Comparison of ENCODE assay signal across 14 cellular contexts in genomic region chr1:21924503-21925005, GRCh38. TPM values are rescaled to one million over a fixed set of nuclear protein-coding genes. Genes with fewer than 3 reads are reported as not detected.
DNase-seq lines count a peak whose midpoint lies in the region; ATAC-seq, FAIRE-seq and TF ChIP-seq lines count a peak whose summit lies in the region.
"Had no signal": no experiment of that assay in that cellular context is flagged by ENCODE, and none has a peak within 500 bp of the region (broad histone marks: within the 10 kb centered on the region; RNA-seq: fewer than 3 reads in every experiment).

No MANE protein-coding gene starts in this region.

- no peak for TF ChIP-seq RAD21 in IMR-90 (IDR thresholded peaks at IDR 0.05; ENCODE audit: low read length)

- FAIRE-seq in small intestine (lab: Jason Lieb, UNC): no peak
- FAIRE-seq: H54 had no signal

- peaks cover 30% of the 10 kb centered on the region for H4K20me1 ChIP-seq in IMR-90 (ENCODE audit: insufficient read depth, low read length)

- H2BK20ac ChIP-seq in IMR-90 (ENCODE audit: low read depth, low read length): peak overlapping the region; percentile 49; the same call in 1 of the 2 replicates

- H2AK5ac ChIP-seq in IMR-90 (ENCODE audit: low read depth, low read length): peak overlapping the region; percentile 88

- H3K36me3 ChIP-seq in IMR-90 (ENCODE audit: control insufficient read depth, insufficient read depth, low read length) (peaks cover 5% of the 10 kb centered on the region), ascending aorta (peaks cover 0 to 4% of the 10 kb centered on the region in 2 donors), small intestine (ENCODE audit: control insufficient read depth in 2 of 2, insufficient read depth in 2 of 2, low read length in 2 of 2) (no peaks in the 10 kb centered on the region)

- H3K18ac ChIP-seq in IMR-90 (ENCODE audit: low read depth, low read length): peak overlapping the region; percentile 26; the same call in 1 of the 2 replicates

- H3K4me2 ChIP-seq in IMR-90 (ENCODE audit: low read depth, low read length): no peak overlapping the region

- peak overlapping the region; percentile 97 for H3K14ac ChIP-seq in IMR-90 (replicated peaks; ENCODE audit: low read depth, low read length)

- no TSS peak for BruUV-seq in IMR-90 (replicated peaks; lab: Mats Ljungman, UMichigan)

- H4K5ac ChIP-seq in IMR-90 (ENCODE audit: low read depth, low read length): 0 out of 2 replicates have a peak overlapping the region, but pooled peaks have one; percentile 11

- peak overlapping the region; percentile 38; the same call in 1 of the 2 replicates for H4K91ac ChIP-seq in IMR-90 (ENCODE audit: insufficient read depth, low read depth, low read length)

- H3K27me3 ChIP-seq in IMR-90 (ENCODE audit: control insufficient read depth, insufficient read depth, low read length) (no peaks in the 10 kb centered on the region), ascending aorta (no peaks in the 10 kb centered on the region), small intestine (ENCODE audit: control insufficient read depth in 2 of 2, insufficient read depth in 2 of 2, low read length in 2 of 2) (no peaks in the 10 kb centered on the region)

- peak overlapping the region; percentile 75 for H3K4ac ChIP-seq in IMR-90 (ENCODE audit: low read depth, low read length)

- intact Hi-C loops in IMR-90 (cut with micrococcal nuclease) (no loop called here), ascending aorta (cut with DNase I) (no loop called here)

- peaks cover 58% of the 10 kb centered on the region for H3K9me1 ChIP-seq in IMR-90 (ENCODE audit: insufficient read depth, low read length)

- POLR2A ChIA-PET in IMR-90 (lab: Charles Lee; ENCODE audit: unreplicated experiment): no interaction called here

- H3K79me1 ChIP-seq in IMR-90 (ENCODE audit: low read depth in 1 of 2, low read length in 2 of 2): peaks cover 37 to 94% of the 10 kb centered on the region in 2 experiments

- CTCF ChIA-PET in IMR-90 (lab: Yijun Ruan, JAX): no interaction called here

- no peak overlapping the region for H3K56ac ChIP-seq in IMR-90 (ENCODE audit: extremely low read depth, insufficient read depth, low read length)

- H3K23ac ChIP-seq in IMR-90 (ENCODE audit: low read depth, low read length): peak overlapping the region; percentile 84

- peaks cover 59% of the 10 kb centered on the region for H3K4me1 ChIP-seq in IMR-90 (ENCODE audit: control insufficient read depth, insufficient read depth, low read length)
- H3K4me1 ChIP-seq in ascending aorta: peaks cover 53 to 83% of the 10 kb centered on the region in 2 donors
- H3K4me1 ChIP-seq in small intestine (ENCODE audit: control insufficient read depth in 2 of 2, insufficient read depth in 1 of 2, low read depth in 1 of 2, low read length in 1 of 2): peaks cover 9 to 25% of the 10 kb centered on the region in 2 donors

- no peak for DNase-seq in IMR-90
- DNase-seq in ascending aorta (ENCODE audit: low spot score in 2 of 2): peak in 1 of 2 donors; percentile 90
- no peak for DNase-seq in left lobe of liver (ENCODE audit: low spot score)
- peak; percentile 86 for DNase-seq in small intestine
- DNase-seq in SW 1271 (lab: John Stamatoyannopoulos, UW): no peak
- DNase-seq in DMS153 (lab: John Stamatoyannopoulos, UW): no peak
- DNase-seq in NCI-H226: no peak
- DNase-seq: activated CD8-positive, alpha-beta T cell treated with anti-CD3 and anti-CD28 coated beads, Interleukin-2, amount 10 ng/mL, durations not matched to agents 7 days and 5 days; NCI-H2107; SHP77; stimulated activated CD4-positive, alpha-beta T cell treated with anti-CD3 and anti-CD28 coated beads, Interleukin-2, amount 100 ng/mL, for 24 hours had no signal

- H3K9ac ChIP-seq in IMR-90 (ENCODE audit: low read depth, low read length): no peak overlapping the region

- H2BK15ac ChIP-seq in IMR-90 (ENCODE audit: low read depth, low read length): peak overlapping the region; percentile 48; the same call in 2 of the 3 replicates

- peak overlapping the region; percentile 71 for H2BK5ac ChIP-seq in IMR-90 (ENCODE audit: low read depth, low read length, poor library complexity, severe bottlenecking)

- peak overlapping the region; percentile 37 for H2AK9ac ChIP-seq in IMR-90 (replicated peaks; ENCODE audit: low read depth, low read length, poor library complexity)

- in situ Hi-C loops in IMR-90 (cut with MboI; ENCODE audit: low sequenced_read_pairs): no loop called here

- no peak overlapping the region for H3K4me3 ChIP-seq in IMR-90 (ENCODE audit: insufficient read depth, low read depth, low read length)
- no peak overlapping the region for H3K4me3 ChIP-seq in ascending aorta
- no peak overlapping the region for H3K4me3 ChIP-seq in small intestine (ENCODE audit: low read depth in 1 of 2, low read length in 2 of 2)

- TF ChIP-seq POLR2A in IMR-90 (IDR thresholded peaks at IDR 0.05; ENCODE audit: low read depth, low read length): no peak

- 70% methylated on average over 2 of the region's 5 CpGs; no CpG with 5 or more reads in 1 of the 2 experiments for WGBS in IMR-90 (ENCODE audit: extremely low coverage in 2 of 2, insufficient read length in 1 of 2), 2 experiments
- 44 to 52% (median 51%) methylated on average over 5 of the region's 5 CpGs for WGBS in small intestine, 3 donors

- peak overlapping the region in 1 of 2 experiments; percentile 74; a peak in 3 of 4 replicates for H4K8ac ChIP-seq in IMR-90 (ENCODE audit: low read depth in 2 of 2, low read length in 2 of 2)

- TF ChIP-seq CTCF in IMR-90 (conservative IDR thresholded peaks at IDR 0.05; ENCODE audit: low read depth, low read length) (no peak), ascending aorta (IDR thresholded peaks at IDR 0.05) (no peak)

- H2BK120ac ChIP-seq in IMR-90 (ENCODE audit: low read depth, low read length): peak overlapping the region; percentile 56

- ATAC-seq in IMR-90 (ENCODE audit: low read depth): no peak
- ATAC-seq in left lobe of liver: peak; percentile 55
- ATAC-seq in HG03280 (IDR thresholded peaks at IDR 0.05; ENCODE audit: unreplicated experiment): no peak
- ATAC-seq: activated CD8-positive, alpha-beta T cell treated with anti-CD3 and anti-CD28 coated beads, Interleukin-2, amount 10 ng/mL, durations not matched to agents 7 days and 5 days had no signal

- H3K27ac ChIP-seq in IMR-90 (ENCODE audit: insufficient read depth, low read length): no peak overlapping the region; the same call in 1 of the 2 replicates
- H3K27ac ChIP-seq in ascending aorta: peak overlapping the region; percentile 96 to 98
- peak overlapping the region; percentile 38 to 96 for H3K27ac ChIP-seq in small intestine (ENCODE audit: low read depth in 1 of 2, low read length in 1 of 2)

- no peak overlapping the region for H2AFZ ChIP-seq in IMR-90 (replicated peaks; ENCODE audit: low read length, poor library complexity)

- dilution Hi-C loops in IMR-90 (cut with HindIII; ENCODE audit: low sequenced_read_pairs, unreplicated experiment): no loop called here

- no peaks in the 10 kb centered on the region for H3K9me3 ChIP-seq in IMR-90 (ENCODE audit: control insufficient read depth, insufficient read depth, low read length)
- H3K9me3 ChIP-seq in ascending aorta: no peaks in the 10 kb centered on the region
- H3K9me3 ChIP-seq in small intestine (ENCODE audit: control insufficient read depth, low read depth): no peaks in the 10 kb centered on the region

TF ChIP-seq in IMR-90, 13 proteins besides CTCF, POLR2A, EP300 and RAD21:
- TF ChIP-seq MAFK (IDR thresholded peaks at IDR 0.05; ENCODE audit: low read depth, low read length): no peak
- TF ChIP-seq NFE2L2 (IDR thresholded peaks at IDR 0.05; ENCODE audit: low read depth, low read length): no peak
- TF ChIP-seq USF2 (IDR thresholded peaks at IDR 0.05; ENCODE audit: low read depth, low read length): no peak
- TF ChIP-seq FOS (IDR thresholded peaks at IDR 0.05; ENCODE audit: low read depth, low read length): no peak
- TF ChIP-seq, protein P1, sequence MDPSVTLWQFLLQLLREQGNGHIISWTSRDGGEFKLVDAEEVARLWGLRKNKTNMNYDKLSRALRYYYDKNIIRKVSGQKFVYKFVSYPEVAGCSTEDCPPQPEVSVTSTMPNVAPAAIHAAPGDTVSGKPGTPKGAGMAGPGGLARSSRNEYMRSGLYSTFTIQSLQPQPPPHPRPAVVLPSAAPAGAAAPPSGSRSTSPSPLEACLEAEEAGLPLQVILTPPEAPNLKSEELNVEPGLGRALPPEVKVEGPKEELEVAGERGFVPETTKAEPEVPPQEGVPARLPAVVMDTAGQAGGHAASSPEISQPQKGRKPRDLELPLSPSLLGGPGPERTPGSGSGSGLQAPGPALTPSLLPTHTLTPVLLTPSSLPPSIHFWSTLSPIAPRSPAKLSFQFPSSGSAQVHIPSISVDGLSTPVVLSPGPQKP (IDR thresholded peaks at IDR 0.05; ENCODE audit: borderline replicate concordance, low read depth, low read length): no peak
- no peak for TF ChIP-seq SMC3 (IDR thresholded peaks at IDR 0.05; ENCODE audit: low read depth, low read length)
- no peak for TF ChIP-seq RFX5 (IDR thresholded peaks at IDR 0.05; ENCODE audit: low read depth, low read length)
- TF ChIP-seq CHD1 (IDR thresholded peaks at IDR 0.05; ENCODE audit: low read depth, low read length): no peak

RNA-seq across cellular contexts. Expression of gene HSPG2, which starts 12.6 kb away (rescaled TPM):
- total RNA-seq in IMR-90 (2012; rRNA removed) (15.8 and 23.3 TPM in 2 replicates), ascending aorta (1,294 TPM), left lobe of liver (50.8 TPM)
- polyA plus RNA-seq in IMR-90 (2012; rRNA removed) (94.0 and 104 TPM in 2 replicates), small intestine (10 to 100 TPM in 2 of 3 donors, 1 to 10 TPM in 1; 3.6 to 82.3 (median 15.1) TPM)
- 74.1 and 160 TPM in 2 replicates for polyA plus RNA-seq in IMR-90 (2012; cell fraction: cytosol; rRNA removed)
- polyA plus RNA-seq in IMR-90 (2012; cell fraction: nucleus; rRNA removed; ENCODE audit: low replicate concordance): 187 and 684 TPM in 2 replicates

RNA-seq across cellular contexts. Expression of gene CELA3B, which starts 52.3 kb away (rescaled TPM):
- not detected in 2 replicates for total RNA-seq in IMR-90 (2012; rRNA removed)
- polyA plus RNA-seq in IMR-90 (2012; rRNA removed): not detected in 2 replicates
- polyA plus RNA-seq in IMR-90 (2012; cell fraction: cytosol; rRNA removed): not detected in 2 replicates
- not detected in 2 replicates for polyA plus RNA-seq in IMR-90 (2012; cell fraction: nucleus; rRNA removed; ENCODE audit: low replicate concordance)
- not detected for total RNA-seq in ascending aorta
- total RNA-seq in left lobe of liver: 7.4 TPM
- polyA plus RNA-seq in small intestine: 10 to 100 TPM in 1 of 3 donors, 1 to 10 TPM in 1, under 1 TPM in 1; 0.27 to 11.4 (median 4.1) TPM
- total RNA-seq: activated CD8-positive, alpha-beta T cell treated with anti-CD3 and anti-CD28 coated beads, Interleukin-2, amount 10 ng/mL, durations not matched to agents 7 days and 5 days; urinary bladder had no signal

Comparison
In these comparisons a context has a peak if more than half of its experiments do, and no peak if none do; other contexts are left out.
1. RNA of gene HSPG2, which starts 12.6 kb away (total RNA-seq): 1,294 TPM in ascending aorta (single experiment); 50.8 TPM in left lobe of liver (single experiment) and 15.8 to 23.3 TPM in IMR-90; every median in the first group is over 10 times any median in the second.